In the genomic region with DNA sequence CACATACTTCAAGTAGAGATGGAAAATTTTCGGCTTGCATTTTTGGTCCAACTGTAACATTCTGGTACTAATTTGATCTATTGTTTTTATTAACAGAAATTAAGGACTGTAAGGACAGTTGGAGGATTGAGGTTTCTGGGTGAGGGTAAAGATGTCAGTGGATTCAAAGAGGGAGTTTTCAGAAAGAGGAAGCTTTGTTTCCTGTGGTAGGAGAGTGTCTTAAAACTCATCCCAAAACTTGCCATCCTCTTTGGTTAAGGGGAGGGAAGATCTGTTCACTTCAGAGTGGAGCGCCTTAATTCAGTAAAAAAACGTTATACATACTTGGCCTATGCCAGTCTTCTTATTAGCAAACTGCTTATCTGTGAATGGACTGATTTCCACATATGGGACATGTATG, we compare ENCODE assay signal across 1 cellular context.
TF ChIP-seq lines count a peak whose summit lies in the region.

No MANE protein-coding gene starts in this region.

TF ChIP-seq in GM12878, 131 proteins besides CTCF, POLR2A, EP300 and RAD21:
- no peak for TF ChIP-seq MTA3 (IDR thresholded peaks at IDR 0.05; ENCODE audit: borderline replicate concordance, low read length)
- TF ChIP-seq HCFC1 (IDR thresholded peaks at IDR 0.05; ENCODE audit: low read length): no peak
- TF ChIP-seq, protein P1, sequence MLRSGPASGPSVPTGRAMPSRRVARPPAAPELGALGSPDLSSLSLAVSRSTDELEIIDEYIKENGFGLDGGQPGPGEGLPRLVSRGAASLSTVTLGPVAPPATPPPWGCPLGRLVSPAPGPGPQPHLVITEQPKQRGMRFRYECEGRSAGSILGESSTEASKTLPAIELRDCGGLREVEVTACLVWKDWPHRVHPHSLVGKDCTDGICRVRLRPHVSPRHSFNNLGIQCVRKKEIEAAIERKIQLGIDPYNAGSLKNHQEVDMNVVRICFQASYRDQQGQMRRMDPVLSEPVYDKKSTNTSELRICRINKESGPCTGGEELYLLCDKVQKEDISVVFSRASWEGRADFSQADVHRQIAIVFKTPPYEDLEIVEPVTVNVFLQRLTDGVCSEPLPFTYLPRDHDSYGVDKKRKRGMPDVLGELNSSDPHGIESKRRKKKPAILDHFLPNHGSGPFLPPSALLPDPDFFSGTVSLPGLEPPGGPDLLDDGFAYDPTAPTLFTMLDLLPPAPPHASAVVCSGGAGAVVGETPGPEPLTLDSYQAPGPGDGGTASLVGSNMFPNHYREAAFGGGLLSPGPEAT (IDR thresholded peaks at IDR 0.05; ENCODE audit: low read depth): no peak
